21 cellular contexts compared by ENCODE assay signal in the genomic region with DNA sequence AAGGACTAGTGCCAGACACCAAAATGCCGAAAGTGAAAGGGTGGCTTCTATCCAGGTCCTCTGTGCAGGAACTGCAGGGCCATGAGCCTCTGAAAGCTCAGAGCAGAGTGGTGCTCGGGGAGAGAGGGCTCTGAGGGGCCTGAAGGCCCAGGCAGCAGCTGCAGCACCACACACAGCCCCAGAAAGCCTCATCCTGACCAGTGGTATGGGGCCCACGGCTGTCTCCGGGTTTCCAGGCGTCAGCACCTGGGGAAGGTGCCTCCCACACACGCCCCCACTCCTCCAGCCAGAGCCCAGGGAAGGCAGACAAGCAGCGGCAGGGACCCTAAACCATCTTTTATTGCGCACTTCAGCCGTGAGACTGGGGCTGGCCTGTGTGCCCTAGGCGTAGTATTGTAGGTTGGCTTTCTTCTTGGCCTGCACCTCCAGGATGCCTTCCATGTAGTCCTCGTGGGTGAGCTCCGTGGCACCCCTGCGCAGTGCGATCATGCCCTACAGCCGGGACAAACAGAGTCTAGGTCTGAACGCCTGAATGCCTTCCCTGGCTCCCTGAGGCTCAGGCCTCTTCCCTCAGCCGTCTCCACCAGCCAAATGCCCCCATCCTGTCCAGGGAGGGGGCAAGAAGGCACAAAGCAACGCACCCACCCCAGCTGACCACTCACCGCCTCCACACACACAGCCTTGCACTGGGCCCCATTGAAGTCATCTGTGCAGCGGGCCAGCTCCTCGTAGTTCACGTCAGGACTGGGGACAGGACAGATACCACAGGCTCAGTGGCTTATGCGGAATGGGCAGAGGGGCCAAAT. TPM values are rescaled to one million over a fixed set of nuclear protein-coding genes. Genes with fewer than 3 reads are reported as not detected.
DNase-seq lines count a peak whose midpoint lies in the region; ATAC-seq and TF ChIP-seq lines count a peak whose summit lies in the region.
"Had no signal": no experiment of that assay in that cellular context is flagged by ENCODE, and none has a peak within 500 bp of the region (broad histone marks: within the 10 kb centered on the region; RNA-seq: fewer than 3 reads in every experiment).

No MANE protein-coding gene starts in this region.

- no peaks in the 10 kb centered on the region for H3K9me3 Mint-ChIP-seq in stimulated activated memory B cell treated with anti-CD40 and anti-IgM and Interleukin-4, amounts not matched to agents 10 μg/mL and 1 μg/mL and 100 μg/mL, for 72 hours
- no peaks in the 10 kb centered on the region for H3K9me3 Mint-ChIP-seq in CD4-positive, alpha-beta T cell
- no peaks in the 10 kb centered on the region for H3K9me3 Mint-ChIP-seq in naive thymus-derived CD4-positive, alpha-beta T cell
- H3K9me3 Mint-ChIP-seq: stimulated activated naive CD8-positive, alpha-beta T cell treated with anti-CD3 and anti-CD28 coated beads, Interleukin-15, Interleukin-2, amounts not matched to agents 100 ng/mL and 50 ng/mL, for 24 hours had no signal

- H3K9me3 ChIP-seq in T-helper 17 cell (ENCODE audit: control insufficient read depth, low read length, poor library complexity, severe bottlenecking) = no peaks in the 10 kb centered on the region
- no peaks in the 10 kb centered on the region for H3K9me3 ChIP-seq in CD4-positive, alpha-beta T cell (ENCODE audit: control insufficient read depth, low read length)
- no peaks in the 10 kb centered on the region for H3K9me3 ChIP-seq in naive thymus-derived CD4-positive, alpha-beta T cell (ENCODE audit: control insufficient read depth in 2 of 3, low read length in 3 of 3)
- H3K9me3 ChIP-seq: lower lobe of right lung, upper lobe of right lung had no signal

- peak; percentile 18 for ATAC-seq in T-helper 17 cell
- ATAC-seq in stimulated activated memory B cell treated with anti-CD40 and anti-IgM and Interleukin-4, amounts not matched to agents 10 μg/mL and 1 μg/mL and 100 μg/mL, for 72 hours = no peak
- no peak for ATAC-seq in CD4-positive, alpha-beta T cell (ENCODE audit: poor library complexity)
- ATAC-seq in naive thymus-derived CD4-positive, alpha-beta T cell = no peak
- ATAC-seq: activated CD4-positive, CD25-positive, alpha-beta regulatory T cell treated with anti-CD3 and anti-CD28 coated beads, Interleukin-2, amount 50 U/mL, for 24 hours; lower lobe of right lung; right cardiac atrium; Right ventricle myocardium inferior; upper lobe of right lung had no signal

- peaks cover 0 to 96% (median 0%) of the 10 kb centered on the region in 3 experiments for H3K36me3 ChIP-seq in naive thymus-derived CD4-positive, alpha-beta T cell (ENCODE audit: control insufficient read depth in 2 of 3, insufficient read depth in 3 of 3, low read length in 3 of 3)

- H3K27me3 ChIP-seq in CD4-positive, alpha-beta T cell (ENCODE audit: control insufficient read depth, insufficient read depth, low read length) = no peaks in the 10 kb centered on the region
- no peaks in the 10 kb centered on the region for H3K27me3 ChIP-seq in naive thymus-derived CD4-positive, alpha-beta T cell (ENCODE audit: control insufficient read depth in 2 of 2, insufficient read depth in 2 of 2, low read length in 2 of 2)
- H3K27me3 ChIP-seq: hepatocyte, upper lobe of right lung had no signal

- peak; percentile 6 for TF ChIP-seq POLR2A in GM18951 (IDR thresholded peaks at IDR 0.05; ENCODE audit: extremely low read depth, insufficient read depth, insufficient read length)

- DNase-seq in T-helper 17 cell (no peak), fibroblast of peridontal ligament (ENCODE audit: extremely low read depth) (peak; percentile 38), NCI-H510A (lab: John Stamatoyannopoulos, UW) (no peak)
- no peak for DNase-seq in CD4-positive, alpha-beta T cell
- DNase-seq in naive thymus-derived CD4-positive, alpha-beta T cell = no peak
- DNase-seq: activated CD8-positive, alpha-beta memory T cell treated with anti-CD3 and anti-CD28 coated beads for 24 hours; cortex of kidney; lower lobe of right lung; NCI-H1436; NCI-H2171 treated with DMSO at 0.1 percent for 48 hours; NCI-H774; occipital lobe; upper lobe of right lung had no signal

- H3K4me1 ChIP-seq in naive thymus-derived CD4-positive, alpha-beta T cell (ENCODE audit: control insufficient read depth in 2 of 2, insufficient read depth in 2 of 2, low read length in 2 of 2) = no peaks in the 10 kb centered on the region

- H3K27me3 Mint-ChIP-seq in T-helper 17 cell = no peaks in the 10 kb centered on the region
- H3K27me3 Mint-ChIP-seq in stimulated activated memory B cell treated with anti-CD40 and anti-IgM and Interleukin-4, amounts not matched to agents 10 μg/mL and 1 μg/mL and 100 μg/mL, for 72 hours = no peaks in the 10 kb centered on the region
- H3K27me3 Mint-ChIP-seq in CD4-positive, alpha-beta T cell = no peaks in the 10 kb centered on the region
- no peaks in the 10 kb centered on the region for H3K27me3 Mint-ChIP-seq in naive thymus-derived CD4-positive, alpha-beta T cell
- H3K27me3 Mint-ChIP-seq: B cell; stimulated activated naive CD8-positive, alpha-beta T cell treated with anti-CD3 and anti-CD28 coated beads, Interleukin-15, Interleukin-2, amounts not matched to agents 100 ng/mL and 50 ng/mL, for 24 hours had no signal

- no peak overlapping the region for H3K4me3 ChIP-seq in naive thymus-derived CD4-positive, alpha-beta T cell (ENCODE audit: low read length)
- H3K4me3 ChIP-seq: hepatocyte, lower lobe of right lung, upper lobe of right lung had no signal

- peaks cover 8% of the 10 kb centered on the region for H3K4me1 Mint-ChIP-seq in T-helper 17 cell
- peaks cover 14% of the 10 kb centered on the region for H3K4me1 Mint-ChIP-seq in stimulated activated memory B cell treated with anti-CD40 and anti-IgM and Interleukin-4, amounts not matched to agents 10 μg/mL and 1 μg/mL and 100 μg/mL, for 72 hours
- no peaks in the 10 kb centered on the region for H3K4me1 Mint-ChIP-seq in CD4-positive, alpha-beta T cell (ENCODE audit: low read depth)
- peaks cover 0 to 5% (median 3%) of the 10 kb centered on the region in 7 donors for H3K4me1 Mint-ChIP-seq in naive thymus-derived CD4-positive, alpha-beta T cell
- H3K4me1 Mint-ChIP-seq: B cell had no signal

- POLR2A ChIA-PET in CD4-positive, alpha-beta T cell (lab: Charles Lee) = interaction anchor here (1.5 kb wide), 1 partner anchor 8 kb away, joined by 3 read pairs; no protein-coding TSS in a partner anchor
- POLR2A ChIA-PET in naive thymus-derived CD4-positive, alpha-beta T cell (lab: Charles Lee) = interaction anchor here (1.0 kb wide), 1 partner anchor 15 kb away, joined by 3 read pairs; no protein-coding TSS in a partner anchor

- in situ Hi-C loops in GM18951 (cut with MboI; ENCODE audit: low sequenced_read_pairs, unreplicated experiment) = no loop called here

- CTCF ChIA-PET in CD4-positive, alpha-beta T cell (lab: Charles Lee) = interaction anchor here (1.3 kb wide), 1 partner anchor 44 kb away, joined by 3 read pairs; no protein-coding TSS in a partner anchor
- CTCF ChIA-PET in naive thymus-derived CD4-positive, alpha-beta T cell (lab: Charles Lee) = no interaction called here

- H3K4me3 Mint-ChIP-seq in T-helper 17 cell = no peak overlapping the region
- H3K4me3 Mint-ChIP-seq in stimulated activated memory B cell treated with anti-CD40 and anti-IgM and Interleukin-4, amounts not matched to agents 10 μg/mL and 1 μg/mL and 100 μg/mL, for 72 hours = no peak overlapping the region
- no peak overlapping the region for H3K4me3 Mint-ChIP-seq in CD4-positive, alpha-beta T cell
- H3K4me3 Mint-ChIP-seq in naive thymus-derived CD4-positive, alpha-beta T cell = no peak overlapping the region
- H3K4me3 Mint-ChIP-seq: B cell; stimulated activated naive CD8-positive, alpha-beta T cell treated with anti-CD3 and anti-CD28 coated beads, Interleukin-15, Interleukin-2, amounts not matched to agents 100 ng/mL and 50 ng/mL, for 24 hours had no signal

- intact Hi-C loops in CD4-positive, alpha-beta T cell (cut with DNase I, micrococcal nuclease) = no loop called here
- intact Hi-C loops in naive thymus-derived CD4-positive, alpha-beta T cell (cut with micrococcal nuclease) = no loop called here

- no peak overlapping the region for H3K27ac Mint-ChIP-seq in T-helper 17 cell
- peak overlapping the region; percentile 69 for H3K27ac Mint-ChIP-seq in stimulated activated memory B cell treated with anti-CD40 and anti-IgM and Interleukin-4, amounts not matched to agents 10 μg/mL and 1 μg/mL and 100 μg/mL, for 72 hours
- H3K27ac Mint-ChIP-seq in CD4-positive, alpha-beta T cell = no peak overlapping the region
- peak overlapping the region in 2 of 9 donors; percentile 51 to 54 for H3K27ac Mint-ChIP-seq in naive thymus-derived CD4-positive, alpha-beta T cell
- H3K27ac Mint-ChIP-seq: B cell; stimulated activated naive CD8-positive, alpha-beta T cell treated with anti-CD3 and anti-CD28 coated beads, Interleukin-15, Interleukin-2, amounts not matched to agents 100 ng/mL and 50 ng/mL, for 24 hours had no signal

- TF ChIP-seq CTCF in CD4-positive, alpha-beta T cell (IDR thresholded peaks at IDR 0.05) = no peak

- no peak overlapping the region for H3K27ac ChIP-seq in CD4-positive, alpha-beta T cell (ENCODE audit: low read depth, low read length)
- no peak overlapping the region for H3K27ac ChIP-seq in naive thymus-derived CD4-positive, alpha-beta T cell (ENCODE audit: low read depth, low read length)
- H3K27ac ChIP-seq: hepatocyte, lower lobe of right lung had no signal

- peaks cover 12% of the 10 kb centered on the region for H3K36me3 Mint-ChIP-seq in T-helper 17 cell (ENCODE audit: low read depth)
- H3K36me3 Mint-ChIP-seq in stimulated activated memory B cell treated with anti-CD40 and anti-IgM and Interleukin-4, amounts not matched to agents 10 μg/mL and 1 μg/mL and 100 μg/mL, for 72 hours = peaks cover 67% of the 10 kb centered on the region
- peaks cover 81% of the 10 kb centered on the region for H3K36me3 Mint-ChIP-seq in CD4-positive, alpha-beta T cell (ENCODE audit: low read depth)
- peaks cover 0 to 27% (median 11%) of the 10 kb centered on the region in 5 donors for H3K36me3 Mint-ChIP-seq in naive thymus-derived CD4-positive, alpha-beta T cell

RNA-seq across cellular contexts. Expression of a gene that starts 7.6 kb away (rescaled TPM):
- 10 to 100 TPM; 47.8 to 55.2 TPM for total RNA-seq in T-helper 17 cell
- total RNA-seq in CD4-positive, alpha-beta T cell = 10 to 100 TPM; 51.3 to 59.5 TPM
- 100 to 1,000 TPM in 1 of 5 experiments, 10 to 100 TPM in 4; 42.2 to 149 (median 51.3) TPM for total RNA-seq in naive thymus-derived CD4-positive, alpha-beta T cell
- polyA plus RNA-seq in naive thymus-derived CD4-positive, alpha-beta T cell = 100 to 1,000 TPM; 106 to 128 TPM

RNA-seq across cellular contexts. Expression of a gene that starts 10.3 kb away (rescaled TPM):
- total RNA-seq in T-helper 17 cell = 10 to 100 TPM; 31.6 to 31.8 TPM
- 10 to 100 TPM; 36.6 to 39.2 TPM for total RNA-seq in CD4-positive, alpha-beta T cell
- 10 to 100 TPM; 29.9 to 60.4 (median 45.1) TPM for total RNA-seq in naive thymus-derived CD4-positive, alpha-beta T cell
- polyA plus RNA-seq in naive thymus-derived CD4-positive, alpha-beta T cell = 10 to 100 TPM; 21.4 to 40.7 TPM

RNA-seq across cellular contexts. Expression of a gene that starts 30.3 kb away (rescaled TPM):
- total RNA-seq in T-helper 17 cell = 1 to 10 TPM; 3.0 to 3.1 TPM
- under 1 TPM; 0.56 to 0.85 TPM for total RNA-seq in CD4-positive, alpha-beta T cell
- total RNA-seq in naive thymus-derived CD4-positive, alpha-beta T cell = 1 to 10 TPM in 4 of 5 experiments, under 1 TPM in 1; 0.99 to 1.7 (median 1.4) TPM
- polyA plus RNA-seq in naive thymus-derived CD4-positive, alpha-beta T cell = not detected
- total RNA-seq: hepatocyte, occipital lobe had no signal

RNA-seq across cellular contexts. Expression of a gene that starts 40.3 kb away (rescaled TPM):
- total RNA-seq in T-helper 17 cell = 10 to 100 TPM in 1 of 2 donors, 1 to 10 TPM in 1; 4.9 to 14.9 TPM
- total RNA-seq in CD4-positive, alpha-beta T cell = 1 to 10 TPM; 4.9 to 5.9 TPM
- total RNA-seq in naive thymus-derived CD4-positive, alpha-beta T cell = 100 to 1,000 TPM in 1 of 5 experiments, 10 to 100 TPM in 1, 1 to 10 TPM in 2, not detected in 1; 5.0 to 247 (median 17.8) TPM
- under 1 TPM in 1 of 2 donors, not detected in 1; 0.27 TPM for polyA plus RNA-seq in naive thymus-derived CD4-positive, alpha-beta T cell
